32 cellular contexts compared by ENCODE assay signal in genomic region chr5:6904822-6905221, GRCh38.
"Had no signal": no experiment of that assay in that cellular context is flagged by ENCODE, and none has a peak within 500 bp of the region (broad histone marks: within the 10 kb centered on the region; RNA-seq: fewer than 3 reads in every experiment).

No MANE protein-coding gene starts in this region.

- H3K27me3 ChIP-seq: adrenal gland, ascending aorta, brain microvascular endothelial cell, neutrophil, ovary, testis, transverse colon had no signal

- H3K9me3 ChIP-seq: adrenal gland, ascending aorta, gastroesophageal sphincter, left lung, mucosa of descending colon, neutrophil, ovary, prostate gland, testis, transverse colon had no signal

- H3K4me3 ChIP-seq: adrenal gland, ascending aorta, coronary artery, dorsolateral prefrontal cortex, gastroesophageal sphincter, left lung, lung, mucosa of descending colon, ovary, prostate gland, testis, transverse colon had no signal

- ATAC-seq: activated CD4-positive, alpha-beta T cell treated with anti-CD3 and anti-CD28 coated beads for 36 hours; left lung; mucosa of descending colon; stimulated activated naive B cell treated with anti-CD40 and anti-IgM and Interleukin-4, amounts not matched to agents 10 μg/mL and 1 μg/mL and 100 μg/mL, for 72 hours had no signal

- H3K27ac ChIP-seq: adrenal gland, ascending aorta, brain microvascular endothelial cell, dorsolateral prefrontal cortex, gastroesophageal sphincter, left lung, neutrophil, ovary, prostate gland, testis, transverse colon had no signal

- DNase-seq: activated CD4-positive, alpha-beta T cell treated with anti-CD3 and anti-CD28 coated beads for 36 hours; activated CD4-positive, alpha-beta T cell treated with anti-CD3 and anti-CD28 coated beads, Interleukin-2, amount 50 U/mL, for 4 hours; activated CD4-positive, CD25-positive, alpha-beta regulatory T cell; activated effector memory CD4-positive, alpha-beta T cell treated with Interleukin-2 at 50 U/mL for 16 hours; activated naive CD4-positive, alpha-beta T cell treated with Interleukin-2 at 50 U/mL for 16 hours; activated naive CD8-positive, alpha-beta T cell treated with anti-CD3 and anti-CD28 coated beads for 36 hours; activated T-cell treated with anti-CD3 and anti-CD28 coated beads for 4 hours; adrenal gland; brain microvascular endothelial cell; dorsolateral prefrontal cortex; effector memory CD4-positive, alpha-beta T cell; erythroblast; head of caudate nucleus; hippocampal formation; kidney; left lung; mesendoderm; mucosa of descending colon; nephron progenitor cell; ovary; stimulated activated CD4-positive, alpha-beta T cell treated with anti-CD3 and anti-CD28 coated beads, Interleukin-15, amount 100 ng/mL, for 24 hours; stimulated activated CD4-positive, alpha-beta T cell treated with anti-CD3 and anti-CD28 coated beads, Interleukin-2, amount 100 ng/mL, for 24 hours; stimulated activated naive B cell treated with anti-CD40 and anti-IgM and Interleukin-4, amounts not matched to agents 10 μg/mL and 1 μg/mL and 100 μg/mL, for 72 hours; T-helper 1 cell; testis; transverse colon had no signal

- H3K36me3 ChIP-seq: adrenal gland, ascending aorta, brain microvascular endothelial cell, gastroesophageal sphincter, left lung, neutrophil, ovary, prostate gland, transverse colon had no signal

- H3K4me1 ChIP-seq: adrenal gland, ascending aorta, gastroesophageal sphincter, left lung, prostate gland, testis had no signal
